In the genomic region with DNA sequence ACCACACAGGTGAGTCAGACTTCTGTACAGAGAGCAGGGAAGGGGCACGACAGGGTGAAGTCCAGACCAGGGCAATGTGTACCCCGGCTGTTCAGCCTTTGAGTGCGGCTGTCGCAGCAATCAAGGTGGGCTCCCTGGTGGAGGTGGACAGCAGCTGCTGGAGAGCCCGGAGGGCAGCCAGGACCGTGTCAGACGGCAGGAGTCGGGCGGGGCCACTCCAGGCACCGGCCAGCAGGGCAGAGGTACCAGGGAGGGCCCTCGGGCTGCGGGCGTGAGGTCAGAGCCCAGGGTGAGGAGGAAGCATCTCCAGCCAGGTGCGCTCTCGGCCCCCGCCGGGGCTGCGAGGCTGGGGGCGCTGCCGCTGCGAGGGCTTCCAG, we compare ENCODE assay signal across 8 cellular contexts. TPM values are rescaled to one million over a fixed set of nuclear protein-coding genes. Genes with fewer than 3 reads are reported as not detected.
DNase-seq lines count a peak whose midpoint lies in the region; ATAC-seq and TF ChIP-seq lines count a peak whose summit lies in the region.

No MANE protein-coding gene starts in this region.

- H3K9me3 ChIP-seq in Karpas-422 (ENCODE audit: low read length) (no peaks in the 10 kb centered on the region), body of pancreas (no peaks in the 10 kb centered on the region), testis (no peaks in the 10 kb centered on the region)

- peak overlapping the region; percentile 86 for H3K4me2 ChIP-seq in Karpas-422 (ENCODE audit: low read depth, low read length, poor library complexity, severe bottlenecking)

- H2AFZ ChIP-seq in Karpas-422 (ENCODE audit: low read length) = peak overlapping the region; percentile 26; the same call in 1 of the 2 replicates

- no peak overlapping the region for H3K27ac ChIP-seq in Karpas-422 (ENCODE audit: low read length)
- peak overlapping the region; percentile 94 to 98 (median 96) for H3K27ac ChIP-seq in body of pancreas
- H3K27ac ChIP-seq in testis = peak overlapping the region; percentile 74 to 95

- POLR2A ChIA-PET in HEK293T (lab: Yijun Ruan, JAX) = interaction anchor here (0.8 to 2.9 kb wide), 5 partner anchors 7 to 23 kb away, joined by 3 to 10 read pairs (median 3); no protein-coding TSS in a partner anchor

- H3K27me3 ChIP-seq in Karpas-422 (ENCODE audit: low read length) (no peaks in the 10 kb centered on the region), body of pancreas (no peaks in the 10 kb centered on the region), testis (no peaks in the 10 kb centered on the region)

- H3K36me3 ChIP-seq in Karpas-422 (ENCODE audit: insufficient read depth, low read length) (peaks cover 15% of the 10 kb centered on the region), body of pancreas (replicated peaks in 1 of 2; ENCODE audit: insufficient read depth in 1 of 2, low read depth in 2 of 2) (peaks cover 8 to 10% of the 10 kb centered on the region in 2 donors), testis (ENCODE audit: low read depth, missing control alignments) (no peaks in the 10 kb centered on the region)

- peaks cover 7% of the 10 kb centered on the region for H3K79me2 ChIP-seq in Karpas-422 (ENCODE audit: low read length)

- H3K9ac ChIP-seq in Karpas-422 (ENCODE audit: low read length) = peak overlapping the region; percentile 91

- peak in 2 of 7 experiments; percentile 7 to 13 for TF ChIP-seq CTCF in body of pancreas (IDR thresholded peaks at IDR 0.05)
- peak in 1 of 3 experiments; percentile 6 for TF ChIP-seq CTCF in testis (IDR thresholded peaks at IDR 0.05)

- H3K4me3 ChIP-seq in Karpas-422 (ENCODE audit: low read length) (peak overlapping the region; percentile 66), body of pancreas (peak overlapping the region; percentile 7 to 30), testis (peak overlapping the region; percentile 63 to 89)

- TF ChIP-seq POLR2A in body of pancreas (IDR thresholded peaks at IDR 0.05) = no peak
- TF ChIP-seq POLR2A in testis (IDR thresholded peaks at IDR 0.05) = no peak

- ATAC-seq in body of pancreas (peak; percentile 28), left colon (peak; percentile 51)

- H4K20me1 ChIP-seq in Karpas-422 (ENCODE audit: insufficient read depth, low read depth, low read length) = peaks cover 33% of the 10 kb centered on the region

- peak; percentile 45 for DNase-seq in stimulated activated CD4-positive, alpha-beta T cell treated with anti-CD3 and anti-CD28 coated beads, Interleukin-12 subunit alpha, Interleukin-12 subunit beta, amount 100 ng/mL, for 4 hours
- DNase-seq in stimulated activated CD4-positive, alpha-beta T cell treated with anti-CD3 and anti-CD28 coated beads, Interleukin-1b, Interleukin-23, amount 100 ng/mL, for 48 hours = no peak
- DNase-seq in Karpas-422 (no peak), body of pancreas (peak; percentile 69 to 77 (median 71)), left colon (peak; percentile 75 to 78), testis (no peak), HEK293T (ENCODE audit: extremely low spot score) (no peak), NCI-H510A treated with DMSO at 0.1 percent for 48 hours (lab: John Stamatoyannopoulos, UW) (no peak)

- no peaks in the 10 kb centered on the region for H3K9me2 ChIP-seq in Karpas-422 (replicated peaks; ENCODE audit: insufficient read depth, low read length)

- intact Hi-C loops in body of pancreas (cut with DNase I) = no loop called here
- intact Hi-C loops in left colon (cut with DNase I, micrococcal nuclease) = no loop called here
- intact Hi-C loops in testis (cut with DNase I; ENCODE audit: low total_unique reads) = no loop called here

- CTCF ChIA-PET in HEK293T (lab: Yijun Ruan, JAX) = no interaction called here

- peaks cover 26% of the 10 kb centered on the region for H3K4me1 ChIP-seq in Karpas-422 (ENCODE audit: low read length)
- H3K4me1 ChIP-seq in body of pancreas = peaks cover 57% of the 10 kb centered on the region
- peaks cover 24% of the 10 kb centered on the region for H3K4me1 ChIP-seq in testis

- WGBS in body of pancreas, 2 donors = 3% methylated on average over 21 of the region's 21 CpGs; no CpG with 5 or more reads in 1 of the 2 donors
- 13% methylated on average over 21 of the region's 21 CpGs; no CpG with 5 or more reads in 1 of the 2 donors for WGBS in testis, 2 donors

TF ChIP-seq in HEK293T, 16 proteins besides CTCF, POLR2A, EP300 and RAD21:
- TF ChIP-seq L3MBTL2 (conservative IDR thresholded peaks at IDR 0.05) (no peak), FOXK2 (IDR thresholded peaks at IDR 0.05) (no peak), SP1 (IDR thresholded peaks at IDR 0.05) (no peak), SUZ12 (IDR thresholded peaks at IDR 0.05) (no peak), ZNF384 (IDR thresholded peaks at IDR 0.05) (no peak), CTBP1 (IDR thresholded peaks at IDR 0.05; ENCODE audit: borderline replicate concordance) (no peak), HDGF (IDR thresholded peaks at IDR 0.05; ENCODE audit: borderline replicate concordance) (no peak), TARDBP (IDR thresholded peaks at IDR 0.05) (no peak), BHLHE40 (IDR thresholded peaks at IDR 0.05; ENCODE audit: borderline replicate concordance) (no peak), FOXM1 (IDR thresholded peaks at IDR 0.05; ENCODE audit: borderline replicate concordance) (no peak), ELF4 (IDR thresholded peaks at IDR 0.05) (no peak), LEF1 (IDR thresholded peaks at IDR 0.05; ENCODE audit: borderline replicate concordance) (no peak), NFRKB (IDR thresholded peaks at IDR 0.05) (no peak), ARNT (IDR thresholded peaks at IDR 0.05) (no peak), FOXA1 (IDR thresholded peaks at IDR 0.05) (no peak)
- TF ChIP-seq, protein P1, sequence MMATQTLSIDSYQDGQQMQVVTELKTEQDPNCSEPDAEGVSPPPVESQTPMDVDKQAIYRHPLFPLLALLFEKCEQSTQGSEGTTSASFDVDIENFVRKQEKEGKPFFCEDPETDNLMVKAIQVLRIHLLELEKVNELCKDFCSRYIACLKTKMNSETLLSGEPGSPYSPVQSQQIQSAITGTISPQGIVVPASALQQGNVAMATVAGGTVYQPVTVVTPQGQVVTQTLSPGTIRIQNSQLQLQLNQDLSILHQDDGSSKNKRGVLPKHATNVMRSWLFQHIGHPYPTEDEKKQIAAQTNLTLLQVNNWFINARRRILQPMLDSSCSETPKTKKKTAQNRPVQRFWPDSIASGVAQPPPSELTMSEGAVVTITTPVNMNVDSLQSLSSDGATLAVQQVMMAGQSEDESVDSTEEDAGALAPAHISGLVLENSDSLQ (IDR thresholded peaks at IDR 0.05) = no peak

RNA-seq across cellular contexts. Expression of a gene that starts 0.8 kb away (rescaled TPM):
- 15.4 and 41.1 TPM in 2 replicates for total RNA-seq in Karpas-422 (2014; rRNA removed; shearing (Covaris generic); ENCODE audit: low replicate concordance)
- 10 to 100 TPM; 57.3 to 98.9 TPM for total RNA-seq in body of pancreas
- total RNA-seq in left colon = 100 to 1,000 TPM in 1 of 2 donors, 10 to 100 TPM in 1; 45.6 to 201 TPM
- total RNA-seq in testis = 10 to 100 TPM; 68.2 to 89.9 TPM
- 50.8 TPM for polyA plus RNA-seq in testis (ENCODE audit: insufficient read depth, low read depth, low replicate concordance)

RNA-seq across cellular contexts. Expression of a gene that starts 41.3 kb away (rescaled TPM):
- 12.7 and 34.2 TPM in 2 replicates for total RNA-seq in Karpas-422 (2014; rRNA removed; shearing (Covaris generic); ENCODE audit: low replicate concordance)
- total RNA-seq in body of pancreas (100 to 1,000 TPM in 1 of 2 donors, 10 to 100 TPM in 1; 73.9 to 201 TPM), left colon (10 to 100 TPM; 36.7 to 53.8 TPM), testis (10 to 100 TPM; 57.9 to 64.2 TPM)
- polyA plus RNA-seq in testis (ENCODE audit: insufficient read depth, low read depth, low replicate concordance) = 58.3 TPM

RNA-seq across cellular contexts. Expression of a gene that starts 41.5 kb away (rescaled TPM):
- total RNA-seq in Karpas-422 (2014; rRNA removed; shearing (Covaris generic); ENCODE audit: low replicate concordance) = 4.7 and 4.8 TPM in 2 replicates
- total RNA-seq in body of pancreas (10 to 100 TPM; 16.2 to 17.9 TPM), left colon (10 to 100 TPM; 22.8 to 27.9 TPM), testis (10 to 100 TPM; 11.9 to 18.3 TPM)
- 10.6 TPM for polyA plus RNA-seq in testis (ENCODE audit: insufficient read depth, low read depth, low replicate concordance)

RNA-seq across cellular contexts. Expression of a gene that starts 52.8 kb away (rescaled TPM):
- not detected in 2 replicates for total RNA-seq in Karpas-422 (2014; rRNA removed; shearing (Covaris generic); ENCODE audit: low replicate concordance)
- not detected for total RNA-seq in body of pancreas
- under 1 TPM; 0.17 to 0.31 TPM for total RNA-seq in left colon
- total RNA-seq in testis = under 1 TPM; 0.25 to 0.55 TPM
- polyA plus RNA-seq in testis (ENCODE audit: insufficient read depth, low read depth, low replicate concordance) = 0.30 TPM

Comparison
In these comparisons a context has a peak if more than half of its experiments do, and no peak if none do; other contexts are left out.
1. DNase-seq: peak in stimulated activated CD4-positive, alpha-beta T cell treated with anti-CD3 and anti-CD28 coated beads, Interleukin-12 subunit alpha, Interleukin-12 subunit beta, amount 100 ng/mL, for 4 hours (single experiment), body of pancreas (4 of 4) and left colon (2 of 2); none in stimulated activated CD4-positive, alpha-beta T cell treated with anti-CD3 and anti-CD28 coated beads, Interleukin-1b, Interleukin-23, amount 100 ng/mL, for 48 hours (single experiment), Karpas-422 (single experiment), testis (single experiment), HEK293T (single experiment) and NCI-H510A treated with DMSO at 0.1 percent for 48 hours (single experiment).
2. H3K4me3 ChIP-seq: peak in every context shown above with its lines; median percentile 76 in testis; 66 in Karpas-422; 18 in body of pancreas.